In the genomic region with DNA sequence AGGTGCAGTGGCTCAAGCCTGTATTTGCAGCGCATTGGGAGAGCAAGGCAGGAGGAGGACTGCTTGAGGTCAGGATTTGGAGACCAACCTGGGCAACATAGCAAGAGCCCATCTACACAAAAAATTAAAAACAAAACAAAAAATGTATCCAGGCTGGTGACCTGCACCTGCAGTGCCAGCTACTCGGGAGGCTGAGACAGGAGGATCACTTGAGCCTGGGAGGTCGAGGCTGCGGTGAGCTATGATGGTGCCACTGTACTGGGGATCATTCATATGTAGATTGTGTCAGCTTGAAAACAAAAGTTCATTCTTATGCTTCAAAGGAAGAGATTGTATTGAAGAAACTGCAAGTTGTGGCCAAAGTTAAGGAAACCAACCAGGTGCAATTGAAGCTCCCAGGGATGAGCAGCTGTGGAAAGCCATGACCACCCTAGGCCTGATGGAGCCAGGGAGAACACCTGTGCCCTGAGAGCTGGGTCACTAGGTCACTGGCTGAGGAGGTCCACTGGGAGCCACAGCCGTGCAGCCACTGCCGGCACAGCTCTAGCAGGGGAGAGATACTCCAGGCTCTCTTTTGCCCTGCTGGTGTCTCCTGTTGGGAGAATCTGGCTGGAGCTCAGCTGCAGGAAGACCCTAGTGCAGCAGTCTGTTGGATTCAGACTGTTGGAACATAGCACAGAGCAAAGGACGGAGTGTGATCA, we compare ENCODE assay signal across 1 cellular context.
TF ChIP-seq lines count a peak whose summit lies in the region.

No MANE protein-coding gene starts in this region.

TF ChIP-seq in H1, 55 proteins besides CTCF, POLR2A, EP300 and RAD21:
- no peak for TF ChIP-seq HDAC2 (IDR thresholded peaks at IDR 0.05; ENCODE audit: borderline replicate concordance in 1 of 2, low read depth in 2 of 2, low read length in 2 of 2)
- peak; percentile 93 for TF ChIP-seq KDM1A (IDR thresholded peaks at IDR 0.05; ENCODE audit: borderline replicate concordance, low read length)
- TF ChIP-seq POU5F1 (IDR thresholded peaks at IDR 0.05; ENCODE audit: low read depth, low read length): peak; percentile 8; the same call in 1 of the 2 replicates
